18 cellular contexts compared by ENCODE assay signal in genomic region chr22:17884084-17884483, GRCh38.
DNase-seq lines count a peak whose midpoint lies in the region; ATAC-seq and TF ChIP-seq lines count a peak whose summit lies in the region.
"Had no signal": no experiment of that assay in that cellular context is flagged by ENCODE, and none has a peak within 500 bp of the region (broad histone marks: within the 10 kb centered on the region; RNA-seq: fewer than 3 reads in every experiment).

No MANE protein-coding gene starts in this region.

- H3K9me3 ChIP-seq in right cardiac atrium (ENCODE audit: control insufficient read depth, low read length), result no peaks in the 10 kb centered on the region
- no peaks in the 10 kb centered on the region for H3K9me3 ChIP-seq in prostate gland
- H3K9me3 ChIP-seq in gastroesophageal sphincter, result no peaks in the 10 kb centered on the region
- H3K9me3 ChIP-seq: BLaER1 treated with 17β-estradiol and CSF1 and Interleukin-3, amounts not matched to agents 10 nM and 100 nM; colonic mucosa had no signal

- H3K4me3 ChIP-seq in H7 (ENCODE audit: insufficient read depth, low read depth, low read length), result no peak overlapping the region
- H3K4me3 ChIP-seq in right cardiac atrium (ENCODE audit: low read length), result no peak overlapping the region
- H3K4me3 ChIP-seq in prostate gland, result no peak overlapping the region
- no peak overlapping the region for H3K4me3 ChIP-seq in gastroesophageal sphincter
- H3K4me3 ChIP-seq: BLaER1 treated with 17β-estradiol and CSF1 and Interleukin-3, amounts not matched to agents 10 nM and 100 nM; colonic mucosa had no signal

- H3K4me1 ChIP-seq in right cardiac atrium (ENCODE audit: control insufficient read depth, insufficient read depth, low read length) (peaks cover 2% of the 10 kb centered on the region), prostate gland (replicated peaks) (no peaks in the 10 kb centered on the region), gastroesophageal sphincter (peaks cover 0 to 7% (median 0%) of the 10 kb centered on the region in 3 donors)
- H3K4me1 ChIP-seq: colonic mucosa had no signal

- intact Hi-C loops in right cardiac atrium (cut with DNase I), result no loop called here
- intact Hi-C loops in prostate gland (cut with DNase I), result loop anchor here (10.0 kb wide), 1 partner anchor 149 kb away; no protein-coding TSS in a partner anchor

- ATAC-seq in right cardiac atrium, result peak in 1 of 2 donors; percentile 13
- ATAC-seq in gastroesophageal sphincter, result no peak
- ATAC-seq: activated CD4-positive, alpha-beta T cell treated with anti-CD3 and anti-CD28 coated beads for 36 hours; activated naive CD4-positive, alpha-beta T cell treated with anti-CD3 and anti-CD28 coated beads, Interleukin-2, amount 50 U/mL, for 72 hours; T-cell had no signal

- 61% methylated on average over 6 of the region's 6 CpGs for WGBS in right cardiac atrium
- WGBS in prostate gland, result 39% methylated on average over 6 of the region's 6 CpGs
- 58 to 80% methylated on average over 2 to 4 of the region's 6 CpGs for WGBS in gastroesophageal sphincter (ENCODE audit: low coverage in 1 of 2), 2 donors

- peak overlapping the region; percentile 35 for H3K27ac ChIP-seq in cingulate gyrus (ENCODE audit: low read depth, low read length)
- H3K27ac ChIP-seq in right cardiac atrium (ENCODE audit: low read length), result peak overlapping the region; percentile 51
- H3K27ac ChIP-seq in prostate gland, result peak overlapping the region; percentile 22 to 54
- H3K27ac ChIP-seq in gastroesophageal sphincter, result peak overlapping the region in 1 of 4 donors; percentile 19
- H3K27ac ChIP-seq: BLaER1 treated with 17β-estradiol and CSF1 and Interleukin-3, amounts not matched to agents 10 nM and 100 nM; colonic mucosa had no signal

- H3K36me3 ChIP-seq in H7 (replicated peaks; ENCODE audit: control insufficient read depth, insufficient read depth, low read length) (peaks cover 3% of the 10 kb centered on the region; the same call in 1 of the 2 replicates), prostate gland (peaks cover 0 to 3% of the 10 kb centered on the region in 2 donors), gastroesophageal sphincter (peaks cover 0 to 99% of the 10 kb centered on the region in 2 donors)

- H3K27me3 ChIP-seq in H7 (ENCODE audit: control insufficient read depth, insufficient read depth, low read length) (peaks cover 4% of the 10 kb centered on the region), right cardiac atrium (ENCODE audit: control insufficient read depth, insufficient read depth) (no peaks in the 10 kb centered on the region), prostate gland (replicated peaks; ENCODE audit: insufficient read depth) (no peaks in the 10 kb centered on the region), gastroesophageal sphincter (no peaks in the 10 kb centered on the region)
- H3K27me3 ChIP-seq: BLaER1 treated with 17β-estradiol and CSF1 and Interleukin-3, amounts not matched to agents 10 nM and 100 nM; colonic mucosa had no signal

- TF ChIP-seq CTCF in prostate gland (IDR thresholded peaks at IDR 0.05), result no peak
- TF ChIP-seq CTCF in gastroesophageal sphincter (IDR thresholded peaks at IDR 0.05), result no peak

- in situ Hi-C loops in G401 (cut with HindIII; ENCODE audit: low sequenced_read_pairs), result loop anchor here (25.0 kb wide), 1 partner anchor 128 kb away; the partner anchor contains the start of gene MICAL3

- no peak for TF ChIP-seq EP300 in gastroesophageal sphincter (IDR thresholded peaks at IDR 0.05)

- TF ChIP-seq POLR2A in prostate gland (IDR thresholded peaks at IDR 0.05), result no peak
- no peak for TF ChIP-seq POLR2A in gastroesophageal sphincter (IDR thresholded peaks at IDR 0.05)

- DNase-seq in H7, result peak; percentile 47
- peak in 1 of 3 donors; percentile 54 for DNase-seq in right cardiac atrium
- peak; percentile 88 for DNase-seq in prostate gland (ENCODE audit: low spot score)
- DNase-seq in G401 (ENCODE audit: low spot score), result no peak
- DNase-seq in H4 (ENCODE audit: low spot score), result no peak
- no peak for DNase-seq in NCI-H2227 (lab: John Stamatoyannopoulos, UW; ENCODE audit: unreplicated experiment)
- DNase-seq: activated CD4-positive, alpha-beta T cell treated with anti-CD3 and anti-CD28 coated beads for 36 hours; colonic mucosa; kidney; midbrain; NCI-H146; NCI-H69; SIG-M5; T-cell had no signal

Comparison
In these comparisons a context has a peak if more than half of its experiments do, and no peak if none do; other contexts are left out.
1. DNase-seq: peak in H7 (single experiment) and prostate gland (single experiment); none in G401 (single experiment), H4 (single experiment) and NCI-H2227 (single experiment).